ENCODE assay signal across 8 cellular contexts in the genomic region with DNA sequence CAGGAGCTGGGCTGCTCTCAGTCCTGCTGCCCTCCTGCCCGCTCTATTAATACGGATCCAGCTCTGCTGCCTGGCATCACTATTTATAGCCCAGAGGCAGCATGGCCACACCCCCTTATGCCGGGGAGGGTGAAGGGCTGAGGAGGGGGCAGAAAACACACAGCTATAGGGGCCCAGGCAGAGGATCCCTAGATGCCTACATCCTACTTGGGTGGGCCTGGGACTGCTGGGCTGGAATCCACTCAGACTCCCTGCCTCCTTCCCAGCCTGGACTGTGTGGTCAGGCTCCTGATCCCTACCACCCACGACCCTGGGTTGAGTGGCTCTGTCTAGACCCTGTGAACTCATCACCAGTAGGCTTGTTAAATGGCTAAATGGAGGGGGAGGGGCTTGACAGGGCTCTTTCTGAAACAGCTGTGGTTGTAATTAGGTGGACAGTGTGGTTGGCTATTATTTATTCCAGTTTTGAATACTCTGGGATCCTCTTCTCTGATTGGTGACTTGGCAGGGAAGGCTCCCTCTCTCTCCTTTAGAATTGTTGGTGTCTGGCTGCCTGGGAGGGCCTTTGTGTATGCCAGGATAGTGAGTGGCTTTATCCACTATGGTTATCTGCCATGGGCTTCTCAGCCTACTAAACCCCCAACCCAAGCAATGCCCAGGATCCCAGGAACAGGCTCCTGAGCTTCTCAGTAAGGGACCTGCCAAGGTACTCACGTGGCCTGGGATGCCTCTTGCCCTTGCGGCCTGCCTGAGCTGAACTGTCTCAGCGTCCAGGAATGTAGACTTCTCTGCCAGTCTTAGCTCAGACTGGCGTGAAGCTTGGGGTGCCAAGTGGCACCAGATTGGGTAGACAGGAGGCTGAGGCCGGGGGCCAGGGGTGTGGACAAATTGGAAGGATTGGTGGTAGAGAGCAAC. TPM values are rescaled to one million over a fixed set of nuclear protein-coding genes. Genes with fewer than 3 reads are reported as not detected.
A peak's percentile ranks its signal among the peaks of the same experiment; 100 is the strongest.
DNase-seq lines count a peak whose midpoint lies in the region; FAIRE-seq and TF ChIP-seq lines count a peak whose summit lies in the region.

No MANE protein-coding gene starts in this region.

- peak overlapping the region in 1 of 2 donors; percentile 55 for H3K9ac ChIP-seq in kidney (ENCODE audit: low read length in 2 of 2)

- FAIRE-seq in kidney (lab: Jason Lieb, UNC), result no peak

- TF ChIP-seq CTCF in astrocyte of the spinal cord (IDR thresholded peaks at IDR 0.05; ENCODE audit: low read depth, low read length), result no peak
- no peak for TF ChIP-seq CTCF in kidney (IDR thresholded peaks at IDR 0.05; ENCODE audit: borderline replicate concordance, extremely low read depth, insufficient read depth)
- TF ChIP-seq CTCF in testis (IDR thresholded peaks at IDR 0.05), result no peak

- H3K9me3 ChIP-seq in kidney (ENCODE audit: control insufficient read depth in 1 of 2, low read length in 2 of 2) (no peaks in the 10 kb centered on the region), testis (no peaks in the 10 kb centered on the region)

- H3K4me3 ChIP-seq in astrocyte of the spinal cord (ENCODE audit: low read depth, low read length), result peak overlapping the region; percentile 87
- peak overlapping the region in 1 of 2 donors; percentile 72 for H3K4me3 ChIP-seq in kidney (ENCODE audit: low read length in 2 of 2)
- H3K4me3 ChIP-seq in testis, result no peak overlapping the region

- H3K27ac ChIP-seq in kidney (ENCODE audit: low read depth in 2 of 2, low read length in 2 of 2) (peak overlapping the region; percentile 80 to 84), testis (peak overlapping the region; percentile 9 to 45)

- WGBS in testis, 2 donors, result 48 to 57% methylated on average over 7 to 9 of the region's 9 CpGs

- peaks cover 47 to 52% of the 10 kb centered on the region in 2 donors for H3K4me1 ChIP-seq in kidney (ENCODE audit: control insufficient read depth in 1 of 2, insufficient read depth in 1 of 2, low read depth in 1 of 2, low read length in 2 of 2)
- peaks cover 48% of the 10 kb centered on the region for H3K4me1 ChIP-seq in testis

- DNase-seq in C1 segment of cervical spinal cord (lab: John Stamatoyannopoulos, UW), result peak in 8 of 14 donors; percentile 31 to 84 (median 46)
- DNase-seq in NCI-H2029 (lab: John Stamatoyannopoulos, UW), result peak; percentile 69
- peak; percentile 76 for DNase-seq in astrocyte of the spinal cord (ENCODE audit: low read depth, low spot score)
- DNase-seq in kidney, result peak; percentile 80
- peak; percentile 71 for DNase-seq in testis
- no peak for DNase-seq in activated effector memory CD4-positive, alpha-beta T cell treated with Interleukin-2 at 50 U/mL for 16 hours
- no peak for DNase-seq in NCI-H1694 treated with DMSO at 0.1 percent for 48 hours (lab: John Stamatoyannopoulos, UW)
- no peak for DNase-seq in GM19240 (ENCODE audit: insufficient read length, low spot score)

- H3K36me3 ChIP-seq in kidney (ENCODE audit: control insufficient read depth in 1 of 2, insufficient read depth in 2 of 2, low read length in 2 of 2), result peaks cover 15 to 20% of the 10 kb centered on the region in 2 donors
- H3K36me3 ChIP-seq in testis (ENCODE audit: low read depth, missing control alignments), result no peaks in the 10 kb centered on the region

- no peaks in the 10 kb centered on the region for H3K27me3 ChIP-seq in testis

- intact Hi-C loops in kidney (cut with DNase I), result no loop called here
- intact Hi-C loops in testis (cut with DNase I; ENCODE audit: low total_unique reads), result no loop called here

- TF ChIP-seq POLR2A in testis (IDR thresholded peaks at IDR 0.05), result no peak

- in situ Hi-C loops in astrocyte of the spinal cord (cut with HindIII; ENCODE audit: low sequenced_read_pairs), result no loop called here

RNA-seq across cellular contexts. Expression of gene PHLDB1, which starts 15.2 kb away (rescaled TPM):
- 118 TPM for total RNA-seq in kidney
- polyA plus RNA-seq in kidney (ENCODE audit: insufficient read depth, low read depth, low replicate concordance), result 39.1 TPM
- total RNA-seq in testis, result 100 to 1,000 TPM in 1 of 2 donors, 10 to 100 TPM in 1; 95.9 to 102 TPM
- polyA plus RNA-seq in testis (ENCODE audit: insufficient read depth, low read depth, low replicate concordance), result 51.1 TPM

RNA-seq across cellular contexts. Expression of gene ARCN1, which starts 50.4 kb away (rescaled TPM):
- 107 TPM for total RNA-seq in kidney
- polyA plus RNA-seq in kidney (ENCODE audit: insufficient read depth, low read depth, low replicate concordance), result 64.7 TPM
- total RNA-seq in testis, result 100 to 1,000 TPM; 107 TPM
- polyA plus RNA-seq in testis (ENCODE audit: insufficient read depth, low read depth, low replicate concordance), result 128 TPM

RNA-seq across cellular contexts. Expression of gene TREH, which starts 56.8 kb away (rescaled TPM):
- 1.0 TPM for total RNA-seq in kidney
- polyA plus RNA-seq in kidney (ENCODE audit: insufficient read depth, low read depth, low replicate concordance), result 10.2 TPM
- 1 to 10 TPM in 1 of 2 donors, under 1 TPM in 1; 0.62 to 1.7 TPM for total RNA-seq in testis
- polyA plus RNA-seq in testis (ENCODE audit: insufficient read depth, low read depth, low replicate concordance), result 4.0 TPM

RNA-seq across cellular contexts. Expression of gene IFT46, which starts 56.9 kb away (rescaled TPM):
- total RNA-seq in kidney, result 21.1 TPM
- 28.7 TPM for polyA plus RNA-seq in kidney (ENCODE audit: insufficient read depth, low read depth, low replicate concordance)
- 10 to 100 TPM; 47.7 to 59.4 TPM for total RNA-seq in testis
- 65.0 TPM for polyA plus RNA-seq in testis (ENCODE audit: insufficient read depth, low read depth, low replicate concordance)

Comparison
In these comparisons a context has a peak if more than half of its experiments do, and no peak if none do; other contexts are left out.
1. DNase-seq: peak in C1 segment of cervical spinal cord (8 of 14), NCI-H2029 (single experiment), astrocyte of the spinal cord (single experiment), kidney (single experiment) and testis (single experiment); none in activated effector memory CD4-positive, alpha-beta T cell treated with Interleukin-2 at 50 U/mL for 16 hours (single experiment), NCI-H1694 treated with DMSO at 0.1 percent for 48 hours (single experiment) and GM19240 (single experiment).